8 cellular contexts compared by ENCODE assay signal in the genomic region with DNA sequence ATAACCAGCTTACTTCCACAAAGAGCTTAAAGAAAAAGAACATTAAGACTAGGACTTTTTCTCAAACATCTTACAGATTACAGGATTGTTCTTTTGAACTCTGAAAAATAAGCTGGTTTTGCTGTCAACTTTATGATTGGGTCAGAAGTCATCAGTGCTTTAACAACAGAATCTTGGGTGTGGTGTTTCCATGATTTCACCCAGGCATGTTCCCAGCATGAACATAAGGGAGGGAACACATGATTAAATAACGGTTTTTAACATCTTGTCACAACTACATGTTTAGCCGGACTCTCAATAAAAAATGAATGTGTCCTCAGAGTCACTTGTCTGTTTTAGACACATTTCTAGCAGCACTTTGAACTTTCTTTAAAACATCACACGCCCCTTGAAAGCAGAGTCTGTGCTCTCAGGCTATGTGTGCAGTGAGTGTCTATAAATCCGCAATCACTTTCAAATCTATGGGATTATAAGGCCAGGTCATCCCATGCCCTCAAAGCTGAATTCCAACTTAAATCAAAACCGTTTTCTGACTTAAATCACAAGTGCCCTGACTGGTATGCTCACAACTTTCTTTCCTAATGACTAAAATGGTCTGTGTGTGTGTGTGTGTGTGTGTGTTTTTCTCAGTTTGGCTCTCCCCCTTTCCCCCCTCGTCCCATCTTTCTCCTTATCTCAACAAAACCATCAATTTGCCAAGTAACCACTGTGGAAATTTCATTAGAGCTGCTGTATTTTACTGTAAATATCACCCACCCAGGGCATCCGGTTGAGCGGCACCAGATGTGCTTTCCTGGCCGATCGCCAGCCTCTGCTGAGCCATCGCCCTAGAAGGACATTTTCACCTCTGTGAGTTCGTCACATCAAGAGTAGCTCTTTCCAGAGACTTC.
DNase-seq lines count a peak whose midpoint lies in the region; ATAC-seq and TF ChIP-seq lines count a peak whose summit lies in the region.

No MANE protein-coding gene starts in this region.

- peak; percentile 68 for ATAC-seq in HG03196 (IDR thresholded peaks at IDR 0.05; ENCODE audit: unreplicated experiment)
- peak; percentile 60 for ATAC-seq in stimulated activated naive CD8-positive, alpha-beta T cell treated with anti-CD3 and anti-CD28 coated beads, Interleukin-15, Interleukin-2, amounts not matched to agents 100 U/mL and 50 U/mL, for 24 hours

- DNase-seq in MCF 10A (ENCODE audit: unreplicated experiment), result peak; percentile 47
- no peak for DNase-seq in breast epithelium (ENCODE audit: low spot score in 2 of 2)
- DNase-seq in activated naive CD4-positive, alpha-beta T cell treated with anti-CD3 and anti-CD28 coated beads for 36 hours, result peak; percentile 84
- DNase-seq in left kidney (ENCODE audit: low read depth, low spot score), result peak; percentile 81
- DNase-seq in stimulated activated naive CD8-positive, alpha-beta T cell treated with anti-CD3 and anti-CD28 coated beads, Interleukin-15, Interleukin-2, amounts not matched to agents 100 U/mL and 50 U/mL, for 24 hours, result peak; percentile 57
- no peak for DNase-seq in testis

- H3K4me3 Mint-ChIP-seq in MCF 10A (ENCODE audit: unreplicated experiment), result no peak overlapping the region
- H3K4me3 Mint-ChIP-seq in activated naive CD4-positive, alpha-beta T cell treated with anti-CD3 and anti-CD28 coated beads for 36 hours, result peak overlapping the region; percentile 29

- no peaks in the 10 kb centered on the region for H3K9me3 Mint-ChIP-seq in MCF 10A (ENCODE audit: unreplicated experiment)
- no peaks in the 10 kb centered on the region for H3K9me3 Mint-ChIP-seq in activated naive CD4-positive, alpha-beta T cell treated with anti-CD3 and anti-CD28 coated beads for 36 hours

- no peaks in the 10 kb centered on the region for H3K4me1 ChIP-seq in breast epithelium
- H3K4me1 ChIP-seq in testis, result no peaks in the 10 kb centered on the region

- no TSS peak for BruUV-seq in MCF 10A (replicated peaks; lab: Mats Ljungman, UMichigan)

- H3K27ac ChIP-seq in breast epithelium (peak overlapping the region in 1 of 2 donors; percentile 55), testis (no peak overlapping the region)

- 46 to 50% methylated on average over 12 of the region's 12 CpGs for WGBS in testis, 2 donors

- H3K36me3 ChIP-seq in breast epithelium, result no peaks in the 10 kb centered on the region
- no peaks in the 10 kb centered on the region for H3K36me3 ChIP-seq in testis (ENCODE audit: low read depth, missing control alignments)

- no peak overlapping the region for H3K27ac Mint-ChIP-seq in MCF 10A (ENCODE audit: low read depth, unreplicated experiment)
- H3K27ac Mint-ChIP-seq in activated naive CD4-positive, alpha-beta T cell treated with anti-CD3 and anti-CD28 coated beads for 36 hours, result peak overlapping the region; percentile 80

- H3K36me3 Mint-ChIP-seq in MCF 10A (ENCODE audit: insufficient read depth, unreplicated experiment), result no peaks in the 10 kb centered on the region
- H3K36me3 Mint-ChIP-seq in activated naive CD4-positive, alpha-beta T cell treated with anti-CD3 and anti-CD28 coated beads for 36 hours (ENCODE audit: low read depth), result no peaks in the 10 kb centered on the region

- H3K4me3 ChIP-seq in breast epithelium (no peak overlapping the region), testis (no peak overlapping the region)

- CTCF ChIA-PET in MCF 10A (lab: Yijun Ruan, JAX), result interaction anchor here (0.7 to 1.4 kb wide), 2 partner anchors 14 to 303 kb away, joined by 3 read pairs; no protein-coding TSS in a partner anchor
- CTCF ChIA-PET in activated naive CD4-positive, alpha-beta T cell treated with anti-CD3 and anti-CD28 coated beads for 36 hours (lab: Charles Lee), result interaction anchor here (1.0 to 1.9 kb wide), 3 partner anchors 15 to 303 kb away, joined by 4 to 8 read pairs (median 5); no protein-coding TSS in a partner anchor

- peaks cover 25% of the 10 kb centered on the region for H3K4me1 Mint-ChIP-seq in MCF 10A (ENCODE audit: insufficient read depth, unreplicated experiment)
- peaks cover 26% of the 10 kb centered on the region for H3K4me1 Mint-ChIP-seq in activated naive CD4-positive, alpha-beta T cell treated with anti-CD3 and anti-CD28 coated beads for 36 hours (ENCODE audit: low read depth)

- intact Hi-C loops in MCF 10A (cut with micrococcal nuclease) (no loop called here), breast epithelium (cut with DNase I; ENCODE audit: low total_unique reads) (no loop called here), testis (cut with DNase I; ENCODE audit: low total_unique reads) (no loop called here)
- intact Hi-C loops in activated naive CD4-positive, alpha-beta T cell treated with anti-CD3 and anti-CD28 coated beads for 36 hours (cut with micrococcal nuclease), result loop anchor here (1.0 to 2.0 kb wide), 4 partner anchors 14 to 189 kb away; no protein-coding TSS in a partner anchor

- TF ChIP-seq CTCF in MCF 10A (IDR thresholded peaks at IDR 0.05; ENCODE audit: unreplicated experiment) (no peak), breast epithelium (IDR thresholded peaks at IDR 0.05) (no peak), testis (IDR thresholded peaks at IDR 0.05) (no peak)

- H3K9me3 ChIP-seq in breast epithelium (no peaks in the 10 kb centered on the region), testis (no peaks in the 10 kb centered on the region)

- H3K27me3 Mint-ChIP-seq in MCF 10A (ENCODE audit: insufficient read depth, unreplicated experiment), result no peaks in the 10 kb centered on the region
- no peaks in the 10 kb centered on the region for H3K27me3 Mint-ChIP-seq in activated naive CD4-positive, alpha-beta T cell treated with anti-CD3 and anti-CD28 coated beads for 36 hours (ENCODE audit: low read depth)

- no peak for TF ChIP-seq POLR2A in breast epithelium (IDR thresholded peaks at IDR 0.05)
- TF ChIP-seq POLR2A in testis (IDR thresholded peaks at IDR 0.05), result no peak

- H3K27me3 ChIP-seq in breast epithelium (no peaks in the 10 kb centered on the region), testis (no peaks in the 10 kb centered on the region)

- POLR2A ChIA-PET in MCF 10A (lab: Yijun Ruan, JAX), result interaction anchor here (1.0 kb wide), 1 partner anchor 10 kb away, joined by 3 read pairs; no protein-coding TSS in a partner anchor

TF ChIP-seq in PFSK-1, 5 proteins besides CTCF, POLR2A, EP300 and RAD21:
- TF ChIP-seq SIN3A (IDR thresholded peaks at IDR 0.05; ENCODE audit: borderline replicate concordance, insufficient read depth, low read length) (peak; percentile 69; the same call in 1 of the 2 replicates), FOXP2 (optimal IDR thresholded peaks at IDR 0.05; ENCODE audit: borderline replicate concordance, extremely low read depth, extremely low read length, insufficient read depth) (no peak), POLR2AphosphoS5 (IDR thresholded peaks at IDR 0.05; ENCODE audit: low read depth, low read length) (peak; percentile 54; the same call in 1 of the 2 replicates), TAF1 (IDR thresholded peaks at IDR 0.05; ENCODE audit: borderline replicate concordance, insufficient read depth, low read length) (0 out of 2 replicates have a peak, but pooled peaks have one; percentile 42)
- TF ChIP-seq, protein P1, sequence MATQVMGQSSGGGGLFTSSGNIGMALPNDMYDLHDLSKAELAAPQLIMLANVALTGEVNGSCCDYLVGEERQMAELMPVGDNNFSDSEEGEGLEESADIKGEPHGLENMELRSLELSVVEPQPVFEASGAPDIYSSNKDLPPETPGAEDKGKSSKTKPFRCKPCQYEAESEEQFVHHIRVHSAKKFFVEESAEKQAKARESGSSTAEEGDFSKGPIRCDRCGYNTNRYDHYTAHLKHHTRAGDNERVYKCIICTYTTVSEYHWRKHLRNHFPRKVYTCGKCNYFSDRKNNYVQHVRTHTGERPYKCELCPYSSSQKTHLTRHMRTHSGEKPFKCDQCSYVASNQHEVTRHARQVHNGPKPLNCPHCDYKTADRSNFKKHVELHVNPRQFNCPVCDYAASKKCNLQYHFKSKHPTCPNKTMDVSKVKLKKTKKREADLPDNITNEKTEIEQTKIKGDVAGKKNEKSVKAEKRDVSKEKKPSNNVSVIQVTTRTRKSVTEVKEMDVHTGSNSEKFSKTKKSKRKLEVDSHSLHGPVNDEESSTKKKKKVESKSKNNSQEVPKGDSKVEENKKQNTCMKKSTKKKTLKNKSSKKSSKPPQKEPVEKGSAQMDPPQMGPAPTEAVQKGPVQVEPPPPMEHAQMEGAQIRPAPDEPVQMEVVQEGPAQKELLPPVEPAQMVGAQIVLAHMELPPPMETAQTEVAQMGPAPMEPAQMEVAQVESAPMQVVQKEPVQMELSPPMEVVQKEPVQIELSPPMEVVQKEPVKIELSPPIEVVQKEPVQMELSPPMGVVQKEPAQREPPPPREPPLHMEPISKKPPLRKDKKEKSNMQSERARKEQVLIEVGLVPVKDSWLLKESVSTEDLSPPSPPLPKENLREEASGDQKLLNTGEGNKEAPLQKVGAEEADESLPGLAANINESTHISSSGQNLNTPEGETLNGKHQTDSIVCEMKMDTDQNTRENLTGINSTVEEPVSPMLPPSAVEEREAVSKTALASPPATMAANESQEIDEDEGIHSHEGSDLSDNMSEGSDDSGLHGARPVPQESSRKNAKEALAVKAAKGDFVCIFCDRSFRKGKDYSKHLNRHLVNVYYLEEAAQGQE (IDR thresholded peaks at IDR 0.05; ENCODE audit: insufficient read depth in 1 of 2, low read depth in 2 of 2, low read length in 2 of 2), result peak in 1 of 2 experiments; percentile 76; a peak in 2 of 4 replicates

Comparison
In these comparisons a context has a peak if more than half of its experiments do, and no peak if none do; other contexts are left out.
1. DNase-seq: peak in MCF 10A (single experiment), activated naive CD4-positive, alpha-beta T cell treated with anti-CD3 and anti-CD28 coated beads for 36 hours (single experiment), left kidney (single experiment) and stimulated activated naive CD8-positive, alpha-beta T cell treated with anti-CD3 and anti-CD28 coated beads, Interleukin-15, Interleukin-2, amounts not matched to agents 100 U/mL and 50 U/mL, for 24 hours (single experiment); none in breast epithelium (0 of 2) and testis (single experiment).